ENCODE assay signal across 1 cellular context in the genomic region with DNA sequence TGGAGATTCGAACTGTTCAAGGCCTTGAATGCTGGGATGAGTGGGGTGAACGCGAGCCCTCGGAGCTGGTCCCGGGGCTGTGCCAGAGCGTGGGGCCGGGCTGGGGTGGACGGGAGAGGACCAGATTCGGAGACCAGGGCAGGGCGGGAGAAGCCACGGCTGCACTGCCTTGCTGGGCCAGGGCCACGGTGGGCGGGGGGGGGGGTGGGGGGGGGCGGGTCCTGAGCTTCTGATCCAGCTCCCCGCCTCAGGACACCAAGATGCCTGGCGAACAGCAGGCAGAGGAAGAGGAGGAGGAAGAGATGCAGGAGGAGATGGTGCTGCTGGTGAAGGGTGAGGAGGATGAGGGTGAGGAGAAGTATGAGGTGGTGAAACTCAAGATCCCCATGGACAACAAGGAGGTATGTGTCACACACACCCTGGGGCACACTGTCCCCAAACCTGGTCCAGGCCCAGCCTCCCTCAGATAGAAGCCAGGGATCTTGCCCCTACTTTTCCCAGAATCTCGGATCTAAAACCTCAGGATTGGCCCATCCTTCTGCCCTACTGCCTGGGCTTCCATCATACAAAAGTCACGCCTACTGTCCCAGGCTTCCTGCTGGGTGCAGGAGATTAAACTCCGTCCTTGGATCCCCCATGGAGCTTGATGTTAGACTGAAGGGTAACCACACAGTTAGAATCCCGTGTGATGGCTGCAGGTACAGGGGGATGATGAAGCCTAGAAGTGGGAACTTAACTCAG.
TF ChIP-seq lines count a peak whose summit lies in the region.

No MANE protein-coding gene starts in this region.

TF ChIP-seq in liver, 16 proteins besides CTCF, POLR2A, EP300 and RAD21 (continued from another document):
- TF ChIP-seq GABPA (IDR thresholded peaks at IDR 0.05 in 1 of 2, conservative IDR thresholded peaks at IDR 0.05 in 1 of 2) = no peak
TF ChIP-seq in liver: peak in this region for 0.
